16 cellular contexts compared by ENCODE assay signal in the genomic region with DNA sequence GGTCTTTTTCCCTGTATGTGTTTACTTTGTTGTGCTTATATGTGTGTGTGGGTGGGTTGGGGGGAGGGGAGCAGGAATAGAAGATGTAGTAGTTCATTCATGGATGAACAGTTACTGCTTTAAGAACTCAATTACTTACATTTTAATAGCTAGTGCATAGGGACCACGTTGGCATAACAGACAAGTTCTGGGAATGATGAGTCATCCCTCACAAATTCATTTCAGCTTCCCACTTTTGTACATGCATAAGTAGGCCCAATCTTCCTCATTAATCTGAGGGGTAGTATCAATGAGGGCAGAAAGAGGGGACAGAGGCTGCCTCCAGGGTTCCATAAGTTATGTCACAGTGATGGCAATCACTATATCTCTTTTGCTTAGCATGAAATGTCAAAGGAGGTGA. TPM values are rescaled to one million over a fixed set of nuclear protein-coding genes. Genes with fewer than 3 reads are reported as not detected.
DNase-seq lines count a peak whose midpoint lies in the region; TF ChIP-seq lines count a peak whose summit lies in the region.
"Had no signal": no experiment of that assay in that cellular context is flagged by ENCODE, and none has a peak within 500 bp of the region (broad histone marks: within the 10 kb centered on the region; RNA-seq: fewer than 3 reads in every experiment).

No MANE protein-coding gene starts in this region.

- TF ChIP-seq EP300 in stomach (IDR thresholded peaks at IDR 0.05), result no peak

- no peak for TF ChIP-seq CTCF in tibial artery (IDR thresholded peaks at IDR 0.05)
- TF ChIP-seq CTCF in stomach (IDR thresholded peaks at IDR 0.05), result no peak

- H3K27ac ChIP-seq in tibial artery, result peak overlapping the region; percentile 62 to 73
- H3K27ac ChIP-seq in stomach, result no peak overlapping the region

- DNase-seq in DMS53 (lab: John Stamatoyannopoulos, UW), result peak; percentile 25
- no peak for DNase-seq in DMS53 treated with DMSO at 0.1 percent for 48 hours (lab: John Stamatoyannopoulos, UW; ENCODE audit: unreplicated experiment)
- DNase-seq in SW480 (ENCODE audit: low spot score), result peak; percentile 57
- DNase-seq in fibroblast of peridontal ligament (ENCODE audit: extremely low read depth), result peak; percentile 84
- no peak for DNase-seq in tibial artery
- DNase-seq in stomach, result no peak
- no peak for DNase-seq in occipital lobe (lab: John Stamatoyannopoulos, UW)
- DNase-seq in DMS114 treated with DMSO at 0.1 percent for 48 hours (lab: John Stamatoyannopoulos, UW; ENCODE audit: unreplicated experiment), result no peak
- DNase-seq: 8988T; activated CD8-positive, alpha-beta memory T cell treated with anti-CD3 and anti-CD28 coated beads, Interleukin-2, amount 50 U/mL, for 4 hours; anterior cingulate cortex; esophagus squamous epithelium; GDM1; stimulated activated CD4-positive, alpha-beta T cell treated with anti-CD3 and anti-CD28 coated beads, Interleukin-2, amount 100 ng/mL, for 48 hours; stimulated activated naive CD8-positive, alpha-beta T cell treated with anti-CD3 and anti-CD28 coated beads, Interleukin-15, Interleukin-2, amounts not matched to agents 100 U/mL and 50 U/mL, for 24 hours; T-helper 9 cell had no signal

- no peaks in the 10 kb centered on the region for H3K27me3 ChIP-seq in tibial artery
- H3K27me3 ChIP-seq in stomach, result no peaks in the 10 kb centered on the region
- H3K27me3 ChIP-seq: esophagus squamous epithelium had no signal

- H3K4me3 ChIP-seq in tibial artery, result no peak overlapping the region
- no peak overlapping the region for H3K4me3 ChIP-seq in stomach
- H3K4me3 ChIP-seq: esophagus squamous epithelium had no signal

- intact Hi-C loops in tibial artery (cut with DNase I; ENCODE audit: low total_unique reads) (no loop called here), stomach (cut with DNase I; ENCODE audit: low total_unique reads) (no loop called here)

- WGBS in stomach, 5 donors, result 12 to 33% (median 22%) methylated on average over 1 of the region's 1 CpG

- H3K9me3 ChIP-seq in tibial artery, result no peaks in the 10 kb centered on the region
- no peaks in the 10 kb centered on the region for H3K9me3 ChIP-seq in stomach
- H3K9me3 ChIP-seq: esophagus squamous epithelium had no signal

- H3K36me3 ChIP-seq in tibial artery (no peaks in the 10 kb centered on the region), stomach (no peaks in the 10 kb centered on the region)
- H3K36me3 ChIP-seq: esophagus squamous epithelium had no signal

- no peak for TF ChIP-seq POLR2A in stomach (IDR thresholded peaks at IDR 0.05)

- H3K4me1 ChIP-seq in tibial artery (peaks cover 0 to 65% (median 24%) of the 10 kb centered on the region in 4 donors), stomach (peaks cover 0 to 10% (median 0%) of the 10 kb centered on the region in 4 donors)

RNA-seq across cellular contexts. Expression of a gene that starts 36.9 kb away (rescaled TPM):
- total RNA-seq in stomach (10 to 100 TPM in 1 of 5 donors, 1 to 10 TPM in 1, under 1 TPM in 3; under 0.01 to 24.2 (median 0.87) TPM), occipital lobe (0.47 TPM)
- polyA plus RNA-seq in stomach, result 1 to 10 TPM in 1 of 3 donors, under 1 TPM in 2; 0.15 to 1.8 (median 0.19) TPM

Comparison
In these comparisons a context has a peak if more than half of its experiments do, and no peak if none do; other contexts are left out.
1. DNase-seq: peak in DMS53 (single experiment), SW480 (single experiment) and fibroblast of peridontal ligament (single experiment); none in DMS53 treated with DMSO at 0.1 percent for 48 hours (single experiment), tibial artery (0 of 2), stomach (single experiment), occipital lobe (single experiment) and DMS114 treated with DMSO at 0.1 percent for 48 hours (single experiment).
2. H3K27ac ChIP-seq: peak in tibial artery (2 of 2); none in stomach (0 of 5).